In genomic region chrX:136909119-136909705, GRCh38 we compare ENCODE assay signal across 1 cellular context.
TF ChIP-seq lines count a peak whose summit lies in the region.

No MANE protein-coding gene starts in this region.

TF ChIP-seq in HEK293, 187 proteins besides CTCF, POLR2A, EP300 and RAD21 (continued from another document):
- TF ChIP-seq ZNF292 (tag by site-specific recombination; IDR thresholded peaks at IDR 0.05; ENCODE audit: borderline replicate concordance, low read depth) (no peak), ZBTB48 (tag by site-specific recombination; IDR thresholded peaks at IDR 0.05) (0 out of 2 replicates have a peak, but pooled peaks have one; percentile 63), ZNF791 (tag by site-specific recombination; IDR thresholded peaks at IDR 0.05) (no peak), PRDM1 (tag by site-specific recombination; IDR thresholded peaks at IDR 0.05) (no peak), OVOL3 (tag by site-specific recombination; IDR thresholded peaks at IDR 0.05) (no peak), ZNF138 (tag by site-specific recombination; IDR thresholded peaks at IDR 0.05; ENCODE audit: borderline replicate concordance) (no peak), ZNF239 (tag by site-specific recombination; IDR thresholded peaks at IDR 0.05) (no peak), ZNF549 (tag by site-specific recombination; IDR thresholded peaks at IDR 0.05) (no peak), MZF1 (tag by site-specific recombination; IDR thresholded peaks at IDR 0.05; ENCODE audit: borderline replicate concordance) (no peak), KLF7 (tag by site-specific recombination; IDR thresholded peaks at IDR 0.05; ENCODE audit: borderline replicate concordance) (no peak), KLF10 (tag by site-specific recombination; IDR thresholded peaks at IDR 0.05) (peak; percentile 91), ZNF350 (tag by site-specific recombination; IDR thresholded peaks at IDR 0.05) (no peak), SP2 (tag by site-specific recombination; IDR thresholded peaks at IDR 0.05) (peak; percentile 65), ZNF76 (tag by site-specific recombination; IDR thresholded peaks at IDR 0.05; ENCODE audit: borderline replicate concordance, low read depth) (peak; percentile 38; the same call in 1 of the 2 replicates), GLIS2 (tag by site-specific recombination; IDR thresholded peaks at IDR 0.05) (peak; percentile 18; the same call in 1 of the 2 replicates), BCL11B (tag by site-specific recombination; IDR thresholded peaks at IDR 0.05; ENCODE audit: low read depth) (no peak), ZNF280C (tag by site-specific recombination; IDR thresholded peaks at IDR 0.05) (no peak), ZNF830 (tag by site-specific recombination; IDR thresholded peaks at IDR 0.05; ENCODE audit: low read depth) (no peak), ZSCAN4 (tag by site-specific recombination; IDR thresholded peaks at IDR 0.05) (no peak), ZNF670 (tag by site-specific recombination; IDR thresholded peaks at IDR 0.05; ENCODE audit: low read depth) (no peak), ZNF488 (tag by site-specific recombination; IDR thresholded peaks at IDR 0.05) (no peak), MEIS1 (CRISPR knock-in tag; IDR thresholded peaks at IDR 0.05; ENCODE audit: borderline replicate concordance) (no peak), HOXC10 (CRISPR knock-in tag; IDR thresholded peaks at IDR 0.05) (no peak), KLF9 (tag by site-specific recombination; IDR thresholded peaks at IDR 0.05; ENCODE audit: low read depth) (peak; percentile 89), ZNF341 (tag by site-specific recombination; IDR thresholded peaks at IDR 0.05; ENCODE audit: low read depth) (peak; percentile 73), ZNF148 (tag by site-specific recombination; IDR thresholded peaks at IDR 0.05; ENCODE audit: borderline replicate concordance) (no peak), ZNF624 (tag by site-specific recombination; IDR thresholded peaks at IDR 0.05) (no peak), ZNF214 (tag by site-specific recombination; IDR thresholded peaks at IDR 0.05; ENCODE audit: borderline replicate concordance) (no peak), ZNF404 (tag by site-specific recombination; IDR thresholded peaks at IDR 0.05) (no peak), ZNF302 (tag by site-specific recombination; IDR thresholded peaks at IDR 0.05; ENCODE audit: low read depth) (no peak), SETDB1 (IDR thresholded peaks at IDR 0.05; ENCODE audit: insufficient read length, low read length) (no peak), KLF16 (tag by site-specific recombination; IDR thresholded peaks at IDR 0.05) (no peak), ZNF169 (tag by site-specific recombination; IDR thresholded peaks at IDR 0.05) (no peak), ZNF423 (tag by site-specific recombination; IDR thresholded peaks at IDR 0.05) (no peak), ZNF548 (tag by site-specific recombination; IDR thresholded peaks at IDR 0.05) (no peak), ZNF544 (tag by site-specific recombination; IDR thresholded peaks at IDR 0.05) (no peak), ZNF324 (tag by site-specific recombination; IDR thresholded peaks at IDR 0.05) (no peak), GLIS1 (tag by site-specific recombination; IDR thresholded peaks at IDR 0.05) (no peak), ZNF37A (tag by site-specific recombination; IDR thresholded peaks at IDR 0.05) (no peak), ZBTB20 (tag by site-specific recombination; IDR thresholded peaks at IDR 0.05) (peak; percentile 68), ZNF132 (tag by site-specific recombination; IDR thresholded peaks at IDR 0.05; ENCODE audit: borderline replicate concordance) (no peak)
- TF ChIP-seq, protein P1, sequence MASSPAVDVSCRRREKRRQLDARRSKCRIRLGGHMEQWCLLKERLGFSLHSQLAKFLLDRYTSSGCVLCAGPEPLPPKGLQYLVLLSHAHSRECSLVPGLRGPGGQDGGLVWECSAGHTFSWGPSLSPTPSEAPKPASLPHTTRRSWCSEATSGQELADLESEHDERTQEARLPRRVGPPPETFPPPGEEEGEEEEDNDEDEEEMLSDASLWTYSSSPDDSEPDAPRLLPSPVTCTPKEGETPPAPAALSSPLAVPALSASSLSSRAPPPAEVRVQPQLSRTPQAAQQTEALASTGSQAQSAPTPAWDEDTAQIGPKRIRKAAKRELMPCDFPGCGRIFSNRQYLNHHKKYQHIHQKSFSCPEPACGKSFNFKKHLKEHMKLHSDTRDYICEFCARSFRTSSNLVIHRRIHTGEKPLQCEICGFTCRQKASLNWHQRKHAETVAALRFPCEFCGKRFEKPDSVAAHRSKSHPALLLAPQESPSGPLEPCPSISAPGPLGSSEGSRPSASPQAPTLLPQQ (tag by site-specific recombination; IDR thresholded peaks at IDR 0.05), result peak; percentile 31; the same call in 1 of the 2 replicates
- TF ChIP-seq, protein P2, sequence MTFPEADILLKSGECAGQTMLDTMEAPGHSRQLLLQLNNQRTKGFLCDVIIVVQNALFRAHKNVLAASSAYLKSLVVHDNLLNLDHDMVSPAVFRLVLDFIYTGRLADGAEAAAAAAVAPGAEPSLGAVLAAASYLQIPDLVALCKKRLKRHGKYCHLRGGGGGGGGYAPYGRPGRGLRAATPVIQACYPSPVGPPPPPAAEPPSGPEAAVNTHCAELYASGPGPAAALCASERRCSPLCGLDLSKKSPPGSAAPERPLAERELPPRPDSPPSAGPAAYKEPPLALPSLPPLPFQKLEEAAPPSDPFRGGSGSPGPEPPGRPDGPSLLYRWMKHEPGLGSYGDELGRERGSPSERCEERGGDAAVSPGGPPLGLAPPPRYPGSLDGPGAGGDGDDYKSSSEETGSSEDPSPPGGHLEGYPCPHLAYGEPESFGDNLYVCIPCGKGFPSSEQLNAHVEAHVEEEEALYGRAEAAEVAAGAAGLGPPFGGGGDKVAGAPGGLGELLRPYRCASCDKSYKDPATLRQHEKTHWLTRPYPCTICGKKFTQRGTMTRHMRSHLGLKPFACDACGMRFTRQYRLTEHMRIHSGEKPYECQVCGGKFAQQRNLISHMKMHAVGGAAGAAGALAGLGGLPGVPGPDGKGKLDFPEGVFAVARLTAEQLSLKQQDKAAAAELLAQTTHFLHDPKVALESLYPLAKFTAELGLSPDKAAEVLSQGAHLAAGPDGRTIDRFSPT (tag by site-specific recombination; IDR thresholded peaks at IDR 0.05), result no peak
- TF ChIP-seq, protein P3, sequence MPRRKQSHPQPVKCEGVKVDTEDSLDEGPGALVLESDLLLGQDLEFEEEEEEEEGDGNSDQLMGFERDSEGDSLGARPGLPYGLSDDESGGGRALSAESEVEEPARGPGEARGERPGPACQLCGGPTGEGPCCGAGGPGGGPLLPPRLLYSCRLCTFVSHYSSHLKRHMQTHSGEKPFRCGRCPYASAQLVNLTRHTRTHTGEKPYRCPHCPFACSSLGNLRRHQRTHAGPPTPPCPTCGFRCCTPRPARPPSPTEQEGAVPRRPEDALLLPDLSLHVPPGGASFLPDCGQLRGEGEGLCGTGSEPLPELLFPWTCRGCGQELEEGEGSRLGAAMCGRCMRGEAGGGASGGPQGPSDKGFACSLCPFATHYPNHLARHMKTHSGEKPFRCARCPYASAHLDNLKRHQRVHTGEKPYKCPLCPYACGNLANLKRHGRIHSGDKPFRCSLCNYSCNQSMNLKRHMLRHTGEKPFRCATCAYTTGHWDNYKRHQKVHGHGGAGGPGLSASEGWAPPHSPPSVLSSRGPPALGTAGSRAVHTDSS (tag by site-specific recombination; IDR thresholded peaks at IDR 0.05), result no peak
- TF ChIP-seq, protein P4, sequence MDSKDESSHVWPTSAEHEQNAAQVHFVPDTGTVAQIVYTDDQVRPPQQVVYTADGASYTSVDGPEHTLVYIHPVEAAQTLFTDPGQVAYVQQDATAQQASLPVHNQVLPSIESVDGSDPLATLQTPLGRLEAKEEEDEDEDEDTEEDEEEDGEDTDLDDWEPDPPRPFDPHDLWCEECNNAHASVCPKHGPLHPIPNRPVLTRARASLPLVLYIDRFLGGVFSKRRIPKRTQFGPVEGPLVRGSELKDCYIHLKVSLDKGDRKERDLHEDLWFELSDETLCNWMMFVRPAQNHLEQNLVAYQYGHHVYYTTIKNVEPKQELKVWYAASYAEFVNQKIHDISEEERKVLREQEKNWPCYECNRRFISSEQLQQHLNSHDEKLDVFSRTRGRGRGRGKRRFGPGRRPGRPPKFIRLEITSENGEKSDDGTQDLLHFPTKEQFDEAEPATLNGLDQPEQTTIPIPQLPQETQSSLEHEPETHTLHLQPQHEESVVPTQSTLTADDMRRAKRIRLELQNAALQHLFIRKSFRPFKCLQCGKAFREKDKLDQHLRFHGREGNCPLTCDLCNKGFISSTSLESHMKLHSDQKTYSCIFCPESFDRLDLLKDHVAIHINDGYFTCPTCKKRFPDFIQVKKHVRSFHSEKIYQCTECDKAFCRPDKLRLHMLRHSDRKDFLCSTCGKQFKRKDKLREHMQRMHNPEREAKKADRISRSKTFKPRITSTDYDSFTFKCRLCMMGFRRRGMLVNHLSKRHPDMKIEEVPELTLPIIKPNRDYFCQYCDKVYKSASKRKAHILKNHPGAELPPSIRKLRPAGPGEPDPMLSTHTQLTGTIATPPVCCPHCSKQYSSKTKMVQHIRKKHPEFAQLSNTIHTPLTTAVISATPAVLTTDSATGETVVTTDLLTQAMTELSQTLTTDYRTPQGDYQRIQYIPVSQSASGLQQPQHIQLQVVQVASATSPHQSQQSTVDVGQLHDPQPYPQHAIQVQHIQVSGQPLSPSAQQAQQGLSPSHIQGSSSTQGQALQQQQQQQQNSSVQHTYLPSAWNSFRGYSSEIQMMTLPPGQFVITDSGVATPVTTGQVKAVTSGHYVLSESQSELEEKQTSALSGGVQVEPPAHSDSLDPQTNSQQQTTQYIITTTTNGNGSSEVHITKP (tag by site-specific recombination; IDR thresholded peaks at IDR 0.05), result peak; percentile 80
